Comparison of ENCODE assay signal across 1 cellular context in the genomic region with DNA sequence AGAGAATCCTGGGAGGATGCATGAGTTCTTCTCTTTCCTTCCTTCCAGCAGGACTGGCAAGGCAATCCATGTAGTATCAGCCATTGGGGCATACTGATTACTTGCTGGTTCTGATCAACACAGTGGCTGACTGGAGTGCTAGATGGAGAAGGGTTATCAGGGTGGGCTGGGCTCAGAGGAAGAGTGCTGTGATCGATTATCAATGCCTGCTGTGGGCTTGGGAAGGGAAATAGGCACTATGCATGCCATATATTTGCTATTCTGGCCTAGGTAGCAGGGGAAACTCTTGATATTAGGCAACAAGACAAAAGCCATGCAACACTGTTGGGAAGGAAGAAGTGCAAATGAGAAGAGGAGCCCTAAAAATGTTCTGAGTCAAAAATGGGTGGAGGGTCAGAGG.
TF ChIP-seq lines count a peak whose summit lies in the region.

No MANE protein-coding gene starts in this region.

TF ChIP-seq in K562, 482 proteins besides CTCF, POLR2A, EP300 and RAD21 (continued from another document):
- TF ChIP-seq, protein P1, sequence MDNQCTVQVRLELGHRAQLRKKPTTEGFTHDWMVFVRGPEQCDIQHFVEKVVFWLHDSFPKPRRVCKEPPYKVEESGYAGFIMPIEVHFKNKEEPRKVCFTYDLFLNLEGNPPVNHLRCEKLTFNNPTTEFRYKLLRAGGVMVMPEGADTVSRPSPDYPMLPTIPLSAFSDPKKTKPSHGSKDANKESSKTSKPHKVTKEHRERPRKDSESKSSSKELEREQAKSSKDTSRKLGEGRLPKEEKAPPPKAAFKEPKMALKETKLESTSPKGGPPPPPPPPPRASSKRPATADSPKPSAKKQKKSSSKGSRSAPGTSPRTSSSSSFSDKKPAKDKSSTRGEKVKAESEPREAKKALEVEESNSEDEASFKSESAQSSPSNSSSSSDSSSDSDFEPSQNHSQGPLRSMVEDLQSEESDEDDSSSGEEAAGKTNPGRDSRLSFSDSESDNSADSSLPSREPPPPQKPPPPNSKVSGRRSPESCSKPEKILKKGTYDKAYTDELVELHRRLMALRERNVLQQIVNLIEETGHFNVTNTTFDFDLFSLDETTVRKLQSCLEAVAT (IDR thresholded peaks at IDR 0.05) = peak in 1 of 2 experiments; percentile 46; a peak in 1 of 4 replicates
- peak; percentile 77 for TF ChIP-seq ZNF23 (CRISPR knock-in tag; IDR thresholded peaks at IDR 0.05)
